35 cellular contexts compared by ENCODE assay signal in genomic region chr11:36261094-36261493, GRCh38.
"Had no signal": no experiment of that assay in that cellular context is flagged by ENCODE, and none has a peak within 500 bp of the region (broad histone marks: within the 10 kb centered on the region; RNA-seq: fewer than 3 reads in every experiment).

No MANE protein-coding gene starts in this region.

- H3K36me3 Mint-ChIP-seq: activated naive CD8-positive, alpha-beta T cell treated with anti-CD3 and anti-CD28 coated beads for 36 hours; T-cell had no signal

- H3K9me3 Mint-ChIP-seq: activated CD8-positive, alpha-beta T cell treated with anti-CD3 and anti-CD28 coated beads for 36 hours; activated naive CD8-positive, alpha-beta T cell treated with anti-CD3 and anti-CD28 coated beads for 36 hours; central memory CD8-positive, alpha-beta T cell; T-cell had no signal

- DNase-seq: activated CD4-positive, alpha-beta T cell treated with anti-CD3 and anti-CD28 coated beads for 1 hour; activated CD4-positive, alpha-beta T cell treated with anti-CD3 and anti-CD28 coated beads for 48 hours; activated CD4-positive, CD25-positive, alpha-beta regulatory T cell; activated CD8-positive, alpha-beta T cell treated with anti-CD3 and anti-CD28 coated beads for 36 hours; activated effector memory CD4-positive, alpha-beta T cell treated with Interleukin-2 at 50 U/mL for 16 hours; activated naive CD4-positive, alpha-beta T cell; activated naive CD4-positive, alpha-beta T cell treated with anti-CD3 and anti-CD28 coated beads, Interleukin-2, amount 50 U/mL, for 16 hours; activated naive CD8-positive, alpha-beta T cell treated with anti-CD3 and anti-CD28 coated beads for 36 hours; activated T-cell treated with anti-CD3 and anti-CD28 coated beads for 4 hours; activated T-cell treated with anti-CD3 and anti-CD28 coated beads, Interleukin-2, amount 50 U/mL, for 48 hours; amniotic stem cell; aorta; Kasumi-1; KG1; MG63; NCI-H1048; NCI-H1436 treated with DMSO at 0.1 percent for 48 hours; NCI-H187 treated with DMSO at 0.1 percent for 48 hours; NCI-H2081; NCI-H345; NCI-H524 treated with DMSO at 0.1 percent for 48 hours; NCI-H748 treated with DMSO at 0.1 percent for 48 hours; NK-92 treated with Interleukin-12 subunit alpha and Interleukin-12 subunit beta, amount 100 ng/mL, for 24 hours; PC-3; Peyer's patch; RPMI8226; SHP77 treated with DMSO at 0.1 percent for 48 hours; T-cell; T-helper 2 cell; T-helper 9 cell; WERI-Rb-1 had no signal

- H3K4me1 Mint-ChIP-seq: activated naive CD8-positive, alpha-beta T cell treated with anti-CD3 and anti-CD28 coated beads for 36 hours; central memory CD8-positive, alpha-beta T cell; T-cell had no signal

- H3K9me3 ChIP-seq: MG63, Peyer's patch had no signal

- ATAC-seq: activated CD8-positive, alpha-beta T cell treated with anti-CD3 and anti-CD28 coated beads for 36 hours; PC-3; SK-N-SH treated with all-trans-retinoic acid at 6 μM for 48 hours; T-cell had no signal

- H3K27me3 ChIP-seq: Peyer's patch, SJSA1 had no signal

- H3K36me3 ChIP-seq: cardiac muscle cell, MG63, Peyer's patch, SJSA1, WERI-Rb-1 had no signal

- H3K4me3 ChIP-seq: cardiac muscle cell, MG63, Peyer's patch, SJSA1 had no signal

- H3K4me3 Mint-ChIP-seq: activated CD8-positive, alpha-beta T cell treated with anti-CD3 and anti-CD28 coated beads for 36 hours; activated naive CD8-positive, alpha-beta T cell treated with anti-CD3 and anti-CD28 coated beads for 36 hours; central memory CD8-positive, alpha-beta T cell; T-cell had no signal

- H3K27ac Mint-ChIP-seq: activated CD8-positive, alpha-beta T cell treated with anti-CD3 and anti-CD28 coated beads for 36 hours; activated naive CD8-positive, alpha-beta T cell treated with anti-CD3 and anti-CD28 coated beads for 36 hours; T-cell had no signal

- H3K4me1 ChIP-seq: Peyer's patch, SJSA1 had no signal

- H3K27ac ChIP-seq: cardiac muscle cell, Peyer's patch, SJSA1, WERI-Rb-1 had no signal
